In the genomic region with DNA sequence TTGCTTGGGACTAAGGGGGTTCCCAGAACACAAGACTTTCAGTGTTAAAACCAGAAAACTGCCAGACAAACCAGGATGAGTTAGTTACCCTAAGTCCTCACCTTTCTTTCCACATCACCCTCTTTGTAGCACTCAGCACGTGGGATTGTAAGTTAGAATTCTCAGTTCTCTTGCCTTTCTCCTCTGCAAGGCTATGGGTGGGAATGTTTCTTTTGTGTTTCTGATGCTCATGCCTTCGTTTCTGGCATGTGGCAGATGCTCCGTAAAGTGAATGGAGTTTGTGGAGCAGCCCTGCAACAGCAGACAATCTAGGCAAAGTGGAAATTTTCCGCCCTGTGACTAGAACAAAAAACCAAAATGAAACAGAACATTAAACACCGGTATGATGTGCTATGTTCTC, we compare ENCODE assay signal across 13 cellular contexts.
A peak's percentile ranks its signal among the peaks of the same experiment; 100 is the strongest.
DNase-seq lines count a peak whose midpoint lies in the region; ATAC-seq, FAIRE-seq and TF ChIP-seq lines count a peak whose summit lies in the region.
"Had no signal": no experiment of that assay in that cellular context is flagged by ENCODE, and none has a peak within 500 bp of the region (broad histone marks: within the 10 kb centered on the region; RNA-seq: fewer than 3 reads in every experiment).

No MANE protein-coding gene starts in this region.

- no peak overlapping the region for H2AFZ ChIP-seq in H9 (ENCODE audit: low read length)
- peak overlapping the region; percentile 32; the same call in 1 of the 2 replicates for H2AFZ ChIP-seq in OCI-LY7 (ENCODE audit: low read length)
- peak overlapping the region; percentile 8 for H2AFZ ChIP-seq in hepatocyte

- peak overlapping the region; percentile 75 for H2BK12ac ChIP-seq in H9 (ENCODE audit: insufficient read length, low read depth, low read length)

- DNase-seq in H9 (no peak), OCI-LY7 (ENCODE audit: low spot score) (no peak), hepatocyte (ENCODE audit: low spot score) (no peak), pancreas (no peak), COR-L47 (lab: John Stamatoyannopoulos, UW) (no peak), SIG-M5 treated with dmso at 0.1 percent for 504 hours (lab: John Stamatoyannopoulos, UW; ENCODE audit: unreplicated experiment) (no peak)
- DNase-seq: activated B cell treated with CpG ODN at 0.5 μM for 24 hours; activated naive CD4-positive, alpha-beta T cell treated with Interleukin-2 at 50 U/mL for 16 hours; naive B cell; NCI-H1694; NCI-H69 had no signal

- H3K4me1 ChIP-seq in H9 (ENCODE audit: insufficient read depth, low read length), result peaks cover 21% of the 10 kb centered on the region
- H3K4me1 ChIP-seq in OCI-LY7 (ENCODE audit: insufficient read depth, low read length, poor library complexity, severe bottlenecking), result no peaks in the 10 kb centered on the region
- H3K4me1 ChIP-seq in hepatocyte (ENCODE audit: insufficient read depth), result peaks cover 9% of the 10 kb centered on the region
- peaks cover 19 to 43% (median 31%) of the 10 kb centered on the region in 3 donors for H3K4me1 ChIP-seq in pancreas

- no peak overlapping the region for H3K4ac ChIP-seq in H9 (ENCODE audit: low read depth, low read length)

- no peak for TF ChIP-seq CTCF in H9 (conservative IDR thresholded peaks at IDR 0.05)
- no peak for TF ChIP-seq CTCF in OCI-LY7 (conservative IDR thresholded peaks at IDR 0.05; ENCODE audit: low read length)
- no peak for TF ChIP-seq CTCF in hepatocyte (IDR thresholded peaks at IDR 0.05; ENCODE audit: poor library complexity)
- no peak for TF ChIP-seq CTCF in pancreas (IDR thresholded peaks at IDR 0.05)

- peak overlapping the region in 2 of 3 experiments; percentile 55 to 57; a peak in 4 of 7 replicates for H3K27ac Mint-ChIP-seq in H9
- H3K27ac Mint-ChIP-seq: activated B cell treated with CpG ODN at 0.5 μM for 24 hours; naive B cell; T-helper 1 cell treated with Interleukin-12 subunit alpha and Interleukin-12 subunit beta and Interleukin-4 antibody, amounts not matched to agents 30 μg/mL and 1 μg/mL, for 36 hours had no signal

- no peak overlapping the region for H2BK120ac ChIP-seq in H9 (ENCODE audit: low read depth, low read length, poor library complexity, severe bottlenecking)

- H3K23me2 ChIP-seq in H9 (ENCODE audit: insufficient read length, low read depth, low read length, poor library complexity, severe bottlenecking), result no peaks in the 10 kb centered on the region

- H4K8ac ChIP-seq in H9 (replicated peaks; ENCODE audit: insufficient read length, low read depth, low read length), result no peak overlapping the region

- peak overlapping the region; percentile 18 for H2AK5ac ChIP-seq in H9 (ENCODE audit: insufficient read length, low read length)

- peaks cover 38 to 47% of the 10 kb centered on the region in 2 experiments for H3K4me1 Mint-ChIP-seq in H9
- H3K4me1 Mint-ChIP-seq: activated B cell treated with CpG ODN at 0.5 μM for 24 hours had no signal

- H4K20me1 ChIP-seq in H9 (ENCODE audit: control insufficient read depth, insufficient read depth, insufficient read length) (no peaks in the 10 kb centered on the region), OCI-LY7 (ENCODE audit: insufficient read depth, low read length) (no peaks in the 10 kb centered on the region), hepatocyte (ENCODE audit: insufficient read depth, poor library complexity, severe bottlenecking) (no peaks in the 10 kb centered on the region)

- H4K91ac ChIP-seq in H9 (ENCODE audit: insufficient read length, low read depth, low read length), result no peak overlapping the region

- no peak overlapping the region for H3K23ac ChIP-seq in H9 (ENCODE audit: insufficient read length, low read depth, low read length)

- peak overlapping the region; percentile 8 for H3K56ac ChIP-seq in H9 (ENCODE audit: insufficient read length, low read depth, low read length)

- peak overlapping the region; percentile 43; the same call in 1 of the 2 replicates for H3K14ac ChIP-seq in H9 (ENCODE audit: insufficient read depth, low read length)

- H3K79me1 ChIP-seq in H9 (ENCODE audit: insufficient read depth, low read depth, low read length, poor library complexity, severe bottlenecking), result no peaks in the 10 kb centered on the region

- BruUV-seq in OCI-LY7 (replicated peaks; lab: Mats Ljungman, UMichigan), result no TSS peak

- H3K4me3 Mint-ChIP-seq in H9, result no peak overlapping the region; a peak in 1 of 5 replicates
- H3K4me3 Mint-ChIP-seq: activated B cell treated with CpG ODN at 0.5 μM for 24 hours; naive B cell; T-helper 1 cell treated with Interleukin-12 subunit alpha and Interleukin-12 subunit beta and Interleukin-4 antibody, amounts not matched to agents 30 μg/mL and 1 μg/mL, for 36 hours had no signal

- no peaks in the 10 kb centered on the region for H3K9me3 ChIP-seq in H9 (ENCODE audit: control insufficient read depth, low read depth, low read length)
- H3K9me3 ChIP-seq in OCI-LY7 (ENCODE audit: low read length), result no peaks in the 10 kb centered on the region
- no peaks in the 10 kb centered on the region for H3K9me3 ChIP-seq in hepatocyte (ENCODE audit: low read depth)
- H3K9me3 ChIP-seq in pancreas, result no peaks in the 10 kb centered on the region

- no peak overlapping the region for H3K18ac ChIP-seq in H9 (ENCODE audit: insufficient read length, low read depth, low read length)

- no peaks in the 10 kb centered on the region for H3K27me3 Mint-ChIP-seq in H9 (ENCODE audit: low read depth)

- POLR2A ChIA-PET in OCI-LY7 (lab: Charles Lee), result no interaction called here

- no peaks in the 10 kb centered on the region for H3K79me2 ChIP-seq in H9 (ENCODE audit: insufficient read depth, low read length)
- H3K79me2 ChIP-seq in OCI-LY7 (ENCODE audit: insufficient read depth, low read depth, low read length), result no peaks in the 10 kb centered on the region
- H3K79me2 ChIP-seq in hepatocyte, result no peaks in the 10 kb centered on the region

- FAIRE-seq in pancreas (lab: Jason Lieb, UNC), result no peak

- intact Hi-C loops in OCI-LY7 (cut with micrococcal nuclease; ENCODE audit: unreplicated experiment) (no loop called here), pancreas (cut with DNase I) (no loop called here)

- CTCF ChIA-PET in OCI-LY7 (lab: Charles Lee; ENCODE audit: unreplicated experiment), result no interaction called here

- H3K27ac ChIP-seq in H9 (ENCODE audit: insufficient read length, low read depth, low read length) (peak overlapping the region; percentile 58), OCI-LY7 (ENCODE audit: low read depth, low read length, poor library complexity, severe bottlenecking) (no peak overlapping the region), hepatocyte (peak overlapping the region; percentile 14), pancreas (peak overlapping the region in 3 of 4 donors; percentile 25 to 73 (median 69))

- no peak overlapping the region for H3K4me2 ChIP-seq in H9 (ENCODE audit: insufficient read depth, insufficient read length, low read length)
- H3K4me2 ChIP-seq in OCI-LY7 (ENCODE audit: low read length), result no peak overlapping the region
- H3K4me2 ChIP-seq in hepatocyte, result peak overlapping the region; percentile 43

- no peak overlapping the region for H3K9ac ChIP-seq in H9 (ENCODE audit: extremely low read depth, insufficient read length, low read length)

- no peak overlapping the region for H2BK5ac ChIP-seq in H9 (ENCODE audit: insufficient read length, low read length)

- H3K9me3 Mint-ChIP-seq in H9, result peaks cover 0 to 5% of the 10 kb centered on the region in 2 experiments; a peak in 2 of 5 replicates
- H3K9me3 Mint-ChIP-seq: activated B cell treated with CpG ODN at 0.5 μM for 24 hours; naive B cell; T-helper 1 cell treated with Interleukin-12 subunit alpha and Interleukin-12 subunit beta and Interleukin-4 antibody, amounts not matched to agents 30 μg/mL and 1 μg/mL, for 36 hours had no signal

- no peak overlapping the region for H2BK15ac ChIP-seq in H9 (ENCODE audit: low read depth, low read length)

- ATAC-seq in pancreas (peak in 3 of 4 donors; percentile 16 to 28 (median 20)), HG03521 (IDR thresholded peaks at IDR 0.05; ENCODE audit: unreplicated experiment) (no peak)

- WGBS in H9 (ENCODE audit: extremely low coverage, insufficient read length, low lambda C conversion rate), result no CpG with 5 or more reads among the region's 5 CpGs
- 61% methylated on average over 5 of the region's 5 CpGs for WGBS in hepatocyte (ENCODE audit: low lambda C conversion rate, missing lambda C conversion rate)
- 36 to 37% methylated on average over 5 of the region's 5 CpGs for WGBS in pancreas, 2 donors

- H3K9me2 ChIP-seq in OCI-LY7 (ENCODE audit: insufficient read depth, low read length) (no peaks in the 10 kb centered on the region), hepatocyte (replicated peaks; ENCODE audit: insufficient read depth) (no peaks in the 10 kb centered on the region)

- H3K36me3 ChIP-seq in OCI-LY7 (ENCODE audit: insufficient read depth, low read length) (no peaks in the 10 kb centered on the region), hepatocyte (replicated peaks; ENCODE audit: insufficient read depth, low read depth) (no peaks in the 10 kb centered on the region), pancreas (no peaks in the 10 kb centered on the region)

- H2BK20ac ChIP-seq in H9 (ENCODE audit: low read depth, low read length, poor library complexity, severe bottlenecking), result no peak overlapping the region

- H3K27me3 ChIP-seq in H9 (ENCODE audit: insufficient read depth, low read length), result no peaks in the 10 kb centered on the region
- H3K27me3 ChIP-seq in hepatocyte, result no peaks in the 10 kb centered on the region
- H3K27me3 ChIP-seq in pancreas, result no peaks in the 10 kb centered on the region

- H3T11ph ChIP-seq in H9 (ENCODE audit: low read length), result no peak overlapping the region

- H3K36me3 Mint-ChIP-seq in H9 (ENCODE audit: insufficient read depth in 1 of 3, low read depth in 3 of 3), result peaks cover 0 to 13% (median 0%) of the 10 kb centered on the region in 3 experiments; a peak in 3 of 7 replicates
- H3K36me3 Mint-ChIP-seq: naive B cell had no signal

- H3K4me3 ChIP-seq in OCI-LY7 (ENCODE audit: low read depth, low read length, poor library complexity, severe bottlenecking) (no peak overlapping the region), hepatocyte (no peak overlapping the region), pancreas (no peak overlapping the region)

- H4K5ac ChIP-seq in H9 (ENCODE audit: insufficient read length, low read depth, low read length), result no peak overlapping the region
